Comparison of ENCODE assay signal across 2 cellular contexts in the genomic region with DNA sequence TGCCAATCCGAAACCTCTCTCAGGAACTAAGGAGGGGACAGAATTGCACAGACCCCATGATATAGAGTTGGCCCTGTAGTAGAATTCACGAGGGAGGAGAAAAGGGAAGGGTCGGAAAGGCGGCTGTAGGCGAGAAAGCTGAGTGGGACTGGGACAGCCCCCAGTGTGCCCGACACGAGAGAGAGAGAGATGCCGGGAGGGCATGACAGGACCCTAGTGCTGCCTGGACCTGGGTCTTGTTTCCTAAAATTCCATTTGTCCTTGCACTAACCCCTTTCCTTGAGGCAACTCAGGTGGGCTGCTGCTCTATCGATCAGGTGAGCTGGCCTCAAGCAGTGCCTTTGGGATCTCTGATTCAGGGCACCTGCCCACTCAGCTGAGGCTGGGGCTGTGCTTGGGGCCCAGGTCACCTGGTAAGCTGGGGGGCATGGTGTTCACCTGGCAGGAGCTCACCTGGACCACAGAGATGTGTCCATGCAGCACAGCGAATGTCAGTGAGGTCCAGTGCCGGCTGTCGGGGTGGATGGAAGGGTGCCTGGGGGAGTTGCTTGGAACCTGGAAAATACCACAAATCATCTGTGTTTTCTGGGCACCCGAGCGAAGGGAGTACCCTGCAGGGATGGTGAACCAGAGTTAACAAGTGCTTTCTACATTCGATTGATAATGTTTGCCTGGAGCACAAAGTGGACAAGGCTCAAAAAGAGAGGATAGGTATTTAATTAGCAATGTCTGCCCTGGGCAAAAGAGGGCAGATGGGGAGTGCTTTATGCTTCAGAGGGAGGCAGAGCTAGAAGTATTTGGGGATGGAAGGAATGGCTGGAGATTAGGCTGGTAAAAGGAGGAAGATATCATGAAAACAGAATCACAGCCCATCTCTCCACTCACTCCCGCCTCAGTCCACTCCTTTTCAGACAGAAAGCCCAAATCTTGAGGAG.
TF ChIP-seq lines count a peak whose summit lies in the region.

No MANE protein-coding gene starts in this region.

TF ChIP-seq in HEK293, 187 proteins besides CTCF, POLR2A, EP300 and RAD21 (continued from another document):
- no peak for TF ChIP-seq ZNF76 (tag by site-specific recombination; IDR thresholded peaks at IDR 0.05; ENCODE audit: borderline replicate concordance, low read depth)
TF ChIP-seq in HEK293: peak in this region for 2.

TF ChIP-seq in K562, 482 proteins besides CTCF, POLR2A, EP300 and RAD21:
- TF ChIP-seq, protein P1, sequence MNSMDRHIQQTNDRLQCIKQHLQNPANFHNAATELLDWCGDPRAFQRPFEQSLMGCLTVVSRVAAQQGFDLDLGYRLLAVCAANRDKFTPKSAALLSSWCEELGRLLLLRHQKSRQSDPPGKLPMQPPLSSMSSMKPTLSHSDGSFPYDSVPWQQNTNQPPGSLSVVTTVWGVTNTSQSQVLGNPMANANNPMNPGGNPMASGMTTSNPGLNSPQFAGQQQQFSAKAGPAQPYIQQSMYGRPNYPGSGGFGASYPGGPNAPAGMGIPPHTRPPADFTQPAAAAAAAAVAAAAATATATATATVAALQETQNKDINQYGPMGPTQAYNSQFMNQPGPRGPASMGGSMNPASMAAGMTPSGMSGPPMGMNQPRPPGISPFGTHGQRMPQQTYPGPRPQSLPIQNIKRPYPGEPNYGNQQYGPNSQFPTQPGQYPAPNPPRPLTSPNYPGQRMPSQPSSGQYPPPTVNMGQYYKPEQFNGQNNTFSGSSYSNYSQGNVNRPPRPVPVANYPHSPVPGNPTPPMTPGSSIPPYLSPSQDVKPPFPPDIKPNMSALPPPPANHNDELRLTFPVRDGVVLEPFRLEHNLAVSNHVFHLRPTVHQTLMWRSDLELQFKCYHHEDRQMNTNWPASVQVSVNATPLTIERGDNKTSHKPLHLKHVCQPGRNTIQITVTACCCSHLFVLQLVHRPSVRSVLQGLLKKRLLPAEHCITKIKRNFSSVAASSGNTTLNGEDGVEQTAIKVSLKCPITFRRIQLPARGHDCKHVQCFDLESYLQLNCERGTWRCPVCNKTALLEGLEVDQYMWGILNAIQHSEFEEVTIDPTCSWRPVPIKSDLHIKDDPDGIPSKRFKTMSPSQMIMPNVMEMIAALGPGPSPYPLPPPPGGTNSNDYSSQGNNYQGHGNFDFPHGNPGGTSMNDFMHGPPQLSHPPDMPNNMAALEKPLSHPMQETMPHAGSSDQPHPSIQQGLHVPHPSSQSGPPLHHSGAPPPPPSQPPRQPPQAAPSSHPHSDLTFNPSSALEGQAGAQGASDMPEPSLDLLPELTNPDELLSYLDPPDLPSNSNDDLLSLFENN (IDR thresholded peaks at IDR 0.05; ENCODE audit: low read depth in 2 of 2, low read length in 2 of 2), result peak in 1 of 2 experiments; percentile 54; a peak in 1 of 4 replicates
- TF ChIP-seq ZNF23 (CRISPR knock-in tag; IDR thresholded peaks at IDR 0.05) (peak; percentile 92), ZBTB17 (CRISPR knock-in tag; IDR thresholded peaks at IDR 0.05) (peak; percentile 96), ZNF274 (IDR thresholded peaks at IDR 0.05; ENCODE audit: borderline replicate concordance, low read depth, low read length) (no peak), MECOM (CRISPR knock-in tag; IDR thresholded peaks at IDR 0.05) (no peak), TCF7L2 (IDR thresholded peaks at IDR 0.05; ENCODE audit: low read depth, low read length) (no peak), MEF2A (IDR thresholded peaks at IDR 0.05; ENCODE audit: control insufficient read depth, low read depth, low read length) (no peak)
- TF ChIP-seq, protein P2, sequence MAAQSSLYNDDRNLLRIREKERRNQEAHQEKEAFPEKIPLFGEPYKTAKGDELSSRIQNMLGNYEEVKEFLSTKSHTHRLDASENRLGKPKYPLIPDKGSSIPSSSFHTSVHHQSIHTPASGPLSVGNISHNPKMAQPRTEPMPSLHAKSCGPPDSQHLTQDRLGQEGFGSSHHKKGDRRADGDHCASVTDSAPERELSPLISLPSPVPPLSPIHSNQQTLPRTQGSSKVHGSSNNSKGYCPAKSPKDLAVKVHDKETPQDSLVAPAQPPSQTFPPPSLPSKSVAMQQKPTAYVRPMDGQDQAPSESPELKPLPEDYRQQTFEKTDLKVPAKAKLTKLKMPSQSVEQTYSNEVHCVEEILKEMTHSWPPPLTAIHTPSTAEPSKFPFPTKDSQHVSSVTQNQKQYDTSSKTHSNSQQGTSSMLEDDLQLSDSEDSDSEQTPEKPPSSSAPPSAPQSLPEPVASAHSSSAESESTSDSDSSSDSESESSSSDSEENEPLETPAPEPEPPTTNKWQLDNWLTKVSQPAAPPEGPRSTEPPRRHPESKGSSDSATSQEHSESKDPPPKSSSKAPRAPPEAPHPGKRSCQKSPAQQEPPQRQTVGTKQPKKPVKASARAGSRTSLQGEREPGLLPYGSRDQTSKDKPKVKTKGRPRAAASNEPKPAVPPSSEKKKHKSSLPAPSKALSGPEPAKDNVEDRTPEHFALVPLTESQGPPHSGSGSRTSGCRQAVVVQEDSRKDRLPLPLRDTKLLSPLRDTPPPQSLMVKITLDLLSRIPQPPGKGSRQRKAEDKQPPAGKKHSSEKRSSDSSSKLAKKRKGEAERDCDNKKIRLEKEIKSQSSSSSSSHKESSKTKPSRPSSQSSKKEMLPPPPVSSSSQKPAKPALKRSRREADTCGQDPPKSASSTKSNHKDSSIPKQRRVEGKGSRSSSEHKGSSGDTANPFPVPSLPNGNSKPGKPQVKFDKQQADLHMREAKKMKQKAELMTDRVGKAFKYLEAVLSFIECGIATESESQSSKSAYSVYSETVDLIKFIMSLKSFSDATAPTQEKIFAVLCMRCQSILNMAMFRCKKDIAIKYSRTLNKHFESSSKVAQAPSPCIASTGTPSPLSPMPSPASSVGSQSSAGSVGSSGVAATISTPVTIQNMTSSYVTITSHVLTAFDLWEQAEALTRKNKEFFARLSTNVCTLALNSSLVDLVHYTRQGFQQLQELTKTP (IDR thresholded peaks at IDR 0.05; ENCODE audit: low read depth in 1 of 2, partially characterized antibody in 2 of 2), result no peak
- TF ChIP-seq, protein P3, sequence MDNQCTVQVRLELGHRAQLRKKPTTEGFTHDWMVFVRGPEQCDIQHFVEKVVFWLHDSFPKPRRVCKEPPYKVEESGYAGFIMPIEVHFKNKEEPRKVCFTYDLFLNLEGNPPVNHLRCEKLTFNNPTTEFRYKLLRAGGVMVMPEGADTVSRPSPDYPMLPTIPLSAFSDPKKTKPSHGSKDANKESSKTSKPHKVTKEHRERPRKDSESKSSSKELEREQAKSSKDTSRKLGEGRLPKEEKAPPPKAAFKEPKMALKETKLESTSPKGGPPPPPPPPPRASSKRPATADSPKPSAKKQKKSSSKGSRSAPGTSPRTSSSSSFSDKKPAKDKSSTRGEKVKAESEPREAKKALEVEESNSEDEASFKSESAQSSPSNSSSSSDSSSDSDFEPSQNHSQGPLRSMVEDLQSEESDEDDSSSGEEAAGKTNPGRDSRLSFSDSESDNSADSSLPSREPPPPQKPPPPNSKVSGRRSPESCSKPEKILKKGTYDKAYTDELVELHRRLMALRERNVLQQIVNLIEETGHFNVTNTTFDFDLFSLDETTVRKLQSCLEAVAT (IDR thresholded peaks at IDR 0.05), result peak in 1 of 2 experiments; percentile 91; a peak in 2 of 4 replicates
